In genomic region chr14:89721330-89721729, GRCh38 we compare ENCODE assay signal across 12 cellular contexts.
A peak's percentile ranks its signal among the peaks of the same experiment; 100 is the strongest.
DNase-seq lines count a peak whose midpoint lies in the region; ATAC-seq and TF ChIP-seq lines count a peak whose summit lies in the region.
"Had no signal": no experiment of that assay in that cellular context is flagged by ENCODE, and none has a peak within 500 bp of the region (broad histone marks: within the 10 kb centered on the region; RNA-seq: fewer than 3 reads in every experiment).

No MANE protein-coding gene starts in this region.

- DNase-seq in T-helper 2 cell treated with Interferon-gamma antibody and Interleukin-4, amounts not matched to agents 5 μg/mL and 100 μg/mL, for 36 hours (ENCODE audit: low spot score), result no peak
- DNase-seq in T-helper 2 cell (no peak), SK-N-DZ (ENCODE audit: low spot score) (peak; percentile 53), endothelial cell (ENCODE audit: low spot score) (no peak), ACHN (no peak), foreskin keratinocyte (no peak)
- no peak for DNase-seq in stimulated activated effector memory CD8-positive, alpha-beta T cell treated with anti-CD3 and anti-CD28 coated beads, Interleukin-12 subunit alpha, Interleukin-12 subunit beta, amount 100 ng/mL, for 72 hours (ENCODE audit: low spot score in 2 of 2)
- DNase-seq: DMS153, NCI-H446 treated with DMSO at 0.1 percent for 48 hours had no signal

- H3K27me3 ChIP-seq in foreskin keratinocyte, result no peaks in the 10 kb centered on the region
- H3K27me3 ChIP-seq: tibial artery had no signal

- H3K4me1 Mint-ChIP-seq in T-helper 2 cell treated with Interferon-gamma antibody and Interleukin-4, amounts not matched to agents 5 μg/mL and 100 μg/mL, for 36 hours (ENCODE audit: low read depth), result peaks cover 70% of the 10 kb centered on the region
- peaks cover 26% of the 10 kb centered on the region for H3K4me1 Mint-ChIP-seq in endothelial cell (ENCODE audit: unreplicated experiment)
- peaks cover 76% of the 10 kb centered on the region for H3K4me1 Mint-ChIP-seq in stimulated activated effector memory CD8-positive, alpha-beta T cell treated with anti-CD3 and anti-CD28 coated beads, Interleukin-12 subunit alpha, Interleukin-12 subunit beta, amount 100 ng/mL, for 72 hours

- H3K4me3 Mint-ChIP-seq in T-helper 2 cell treated with Interferon-gamma antibody and Interleukin-4, amounts not matched to agents 5 μg/mL and 100 μg/mL, for 36 hours, result peak overlapping the region; percentile 76
- H3K4me3 Mint-ChIP-seq in endothelial cell (ENCODE audit: unreplicated experiment), result no peak overlapping the region
- H3K4me3 Mint-ChIP-seq in stimulated activated effector memory CD8-positive, alpha-beta T cell treated with anti-CD3 and anti-CD28 coated beads, Interleukin-12 subunit alpha, Interleukin-12 subunit beta, amount 100 ng/mL, for 72 hours, result peak overlapping the region; percentile 53

- ATAC-seq in stimulated activated effector memory CD8-positive, alpha-beta T cell treated with anti-CD3 and anti-CD28 coated beads, Interleukin-12 subunit alpha, Interleukin-12 subunit beta, amount 100 ng/mL, for 72 hours, result no peak
- ATAC-seq in GM19328 (IDR thresholded peaks at IDR 0.05; ENCODE audit: unreplicated experiment) (no peak), foreskin keratinocyte (no peak)
- ATAC-seq: A549 had no signal

- peaks cover 8% of the 10 kb centered on the region for H3K36me3 Mint-ChIP-seq in T-helper 2 cell treated with Interferon-gamma antibody and Interleukin-4, amounts not matched to agents 5 μg/mL and 100 μg/mL, for 36 hours (ENCODE audit: low read depth)
- no peaks in the 10 kb centered on the region for H3K36me3 Mint-ChIP-seq in endothelial cell (ENCODE audit: low read depth, unreplicated experiment)
- no peaks in the 10 kb centered on the region for H3K36me3 Mint-ChIP-seq in stimulated activated effector memory CD8-positive, alpha-beta T cell treated with anti-CD3 and anti-CD28 coated beads, Interleukin-12 subunit alpha, Interleukin-12 subunit beta, amount 100 ng/mL, for 72 hours

- no peak overlapping the region for H3K27ac ChIP-seq in foreskin keratinocyte
- H3K27ac ChIP-seq: A549, tibial artery had no signal

- no peaks in the 10 kb centered on the region for H3K27me3 Mint-ChIP-seq in T-helper 2 cell treated with Interferon-gamma antibody and Interleukin-4, amounts not matched to agents 5 μg/mL and 100 μg/mL, for 36 hours (ENCODE audit: low read depth)
- H3K27me3 Mint-ChIP-seq in endothelial cell (ENCODE audit: unreplicated experiment), result no peaks in the 10 kb centered on the region

- peaks cover 9% of the 10 kb centered on the region for H3K9me3 Mint-ChIP-seq in T-helper 2 cell treated with Interferon-gamma antibody and Interleukin-4, amounts not matched to agents 5 μg/mL and 100 μg/mL, for 36 hours
- H3K9me3 Mint-ChIP-seq in endothelial cell (ENCODE audit: unreplicated experiment), result no peaks in the 10 kb centered on the region
- H3K9me3 Mint-ChIP-seq in stimulated activated effector memory CD8-positive, alpha-beta T cell treated with anti-CD3 and anti-CD28 coated beads, Interleukin-12 subunit alpha, Interleukin-12 subunit beta, amount 100 ng/mL, for 72 hours, result no peaks in the 10 kb centered on the region

- H3K4me1 ChIP-seq in foreskin keratinocyte, result no peaks in the 10 kb centered on the region
- H3K4me1 ChIP-seq: A549 had no signal

- no peak for TF ChIP-seq CTCF in endothelial cell (IDR thresholded peaks at IDR 0.05; ENCODE audit: unreplicated experiment)
- TF ChIP-seq CTCF in foreskin keratinocyte (conservative IDR thresholded peaks at IDR 0.05), result no peak

- H3K27ac Mint-ChIP-seq in T-helper 2 cell treated with Interferon-gamma antibody and Interleukin-4, amounts not matched to agents 5 μg/mL and 100 μg/mL, for 36 hours, result peak overlapping the region; percentile 96
- peak overlapping the region; percentile 78 for H3K27ac Mint-ChIP-seq in endothelial cell (ENCODE audit: unreplicated experiment)
- peak overlapping the region; percentile 93 for H3K27ac Mint-ChIP-seq in stimulated activated effector memory CD8-positive, alpha-beta T cell treated with anti-CD3 and anti-CD28 coated beads, Interleukin-12 subunit alpha, Interleukin-12 subunit beta, amount 100 ng/mL, for 72 hours

- in situ Hi-C loops in ACHN (cut with HindIII; ENCODE audit: low pct_ligation_motif_present, low pct_unique_long_range_greater_than_20kb, low sequenced_read_pairs), result no loop called here
